In the genomic region with DNA sequence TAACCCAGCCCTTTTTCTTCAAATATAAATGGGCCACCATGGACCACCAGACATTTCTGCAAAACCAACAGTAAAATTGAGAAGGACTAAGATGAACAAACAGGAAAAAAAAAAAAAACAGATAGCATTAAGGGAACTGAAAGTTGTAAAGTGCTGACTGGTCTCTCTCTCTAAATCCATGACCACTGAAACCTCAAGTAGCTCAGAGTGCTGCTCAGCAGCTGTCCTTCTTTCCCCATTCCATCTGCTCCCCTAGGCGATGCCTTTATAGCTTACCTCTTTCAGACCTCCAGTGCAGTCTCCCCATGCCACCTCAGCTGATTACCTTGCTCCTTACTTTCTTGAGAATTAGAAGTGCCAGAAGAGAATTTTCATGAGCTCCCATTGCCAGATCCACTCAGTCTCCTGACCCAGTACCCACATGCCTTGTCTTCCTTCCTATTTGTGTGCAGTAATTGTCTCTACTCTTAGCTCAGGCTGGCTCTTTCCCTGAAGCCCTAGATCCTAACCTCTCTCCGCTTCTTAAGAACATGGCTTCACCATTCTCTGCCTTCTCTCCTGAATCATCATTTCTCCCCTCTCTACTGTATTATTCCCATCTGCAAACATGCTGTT, we compare ENCODE assay signal across 10 cellular contexts.
DNase-seq lines count a peak whose midpoint lies in the region; ATAC-seq and TF ChIP-seq lines count a peak whose summit lies in the region.
"Had no signal": no experiment of that assay in that cellular context is flagged by ENCODE, and none has a peak within 500 bp of the region (broad histone marks: within the 10 kb centered on the region; RNA-seq: fewer than 3 reads in every experiment).

No MANE protein-coding gene starts in this region.

- no peaks in the 10 kb centered on the region for H3K79me2 ChIP-seq in DND-41 (ENCODE audit: insufficient read depth, low read length)

- no peak overlapping the region for H3K4me2 ChIP-seq in DND-41 (ENCODE audit: insufficient read depth, low read length)

- H3K9ac ChIP-seq in DND-41 (ENCODE audit: low read depth, low read length), result no peak overlapping the region

- ATAC-seq in DND-41 (ENCODE audit: insufficient read depth, low read depth) (peak; percentile 55; the same call in 2 of the 3 replicates), GM19372 (IDR thresholded peaks at IDR 0.05; ENCODE audit: low read depth, unreplicated experiment) (peak; percentile 99), HG03139 (IDR thresholded peaks at IDR 0.05; ENCODE audit: unreplicated experiment) (peak; percentile 96)
- ATAC-seq: T-cell had no signal

- no peaks in the 10 kb centered on the region for H3K4me1 ChIP-seq in DND-41 (ENCODE audit: insufficient read depth, low read length)

- no peaks in the 10 kb centered on the region for H4K20me1 ChIP-seq in DND-41 (ENCODE audit: insufficient read depth, low read length)

- H3K27me3 ChIP-seq in DND-41 (ENCODE audit: insufficient read depth, low read length, poor library complexity), result peaks cover 15% of the 10 kb centered on the region

- TF ChIP-seq CTCF in DND-41 (IDR thresholded peaks at IDR 0.05; ENCODE audit: borderline replicate concordance, extremely low read depth, low read length, poor library complexity, severe bottlenecking), result no peak

- DNase-seq in DND-41 (no peak), SKM-1 treated with dmso at 0.1 percent for 144 hours (lab: John Stamatoyannopoulos, UW; ENCODE audit: unreplicated experiment) (peak; percentile 91), NCI-H187 treated with DMSO at 0.1 percent for 48 hours (lab: John Stamatoyannopoulos, UW) (no peak), substantia nigra (lab: John Stamatoyannopoulos, UW) (no peak), SW480 (ENCODE audit: low spot score) (no peak), NCI-H2081 treated with DMSO at 0.1 percent for 48 hours (lab: John Stamatoyannopoulos, UW) (no peak)
- DNase-seq: effector memory CD4-positive, alpha-beta T cell; T-cell had no signal

- H3K4me3 ChIP-seq in DND-41 (ENCODE audit: low read depth in 1 of 2, low read length in 2 of 2), result no peak overlapping the region

- no peaks in the 10 kb centered on the region for H3K36me3 ChIP-seq in DND-41 (ENCODE audit: insufficient read depth, low read length)

- H2AFZ ChIP-seq in DND-41 (ENCODE audit: low read depth, low read length), result no peak overlapping the region

- H3K27ac ChIP-seq in DND-41 (ENCODE audit: low read length) (no peak overlapping the region), substantia nigra (ENCODE audit: low read depth, low read length, poor library complexity, severe bottlenecking) (no peak overlapping the region)

- no peaks in the 10 kb centered on the region for H3K9me3 ChIP-seq in DND-41 (ENCODE audit: insufficient read depth, low read length, severe bottlenecking)
